Comparison of ENCODE assay signal across 17 cellular contexts in the genomic region with DNA sequence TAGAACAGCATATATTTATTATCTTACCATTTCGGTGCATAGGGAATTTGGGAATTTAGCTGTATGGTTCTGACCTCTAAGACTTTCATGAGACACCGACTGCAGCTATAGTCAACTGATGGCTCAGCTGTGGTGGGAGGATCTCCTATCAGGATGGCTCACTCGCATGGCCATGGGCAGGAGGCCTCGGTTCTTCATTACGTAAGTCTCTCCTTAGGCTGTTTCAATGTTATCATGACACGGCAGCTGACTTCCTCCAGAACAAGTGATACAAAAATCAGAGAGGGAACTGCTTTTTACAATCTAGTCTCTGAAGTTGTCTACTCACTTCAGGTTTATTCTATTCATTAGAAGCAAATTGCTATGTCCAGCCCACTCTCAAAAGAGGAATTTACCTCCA. TPM values are rescaled to one million over a fixed set of nuclear protein-coding genes. Genes with fewer than 3 reads are reported as not detected.
"Had no signal": no experiment of that assay in that cellular context is flagged by ENCODE, and none has a peak within 500 bp of the region (broad histone marks: within the 10 kb centered on the region; RNA-seq: fewer than 3 reads in every experiment).

No MANE protein-coding gene starts in this region.

- H3K27me3 ChIP-seq: esophagus muscularis mucosa had no signal

- H3K9me3 ChIP-seq: psoas muscle had no signal

- H3K4me3 ChIP-seq: dorsolateral prefrontal cortex, esophagus muscularis mucosa, psoas muscle, tibial nerve had no signal

- DNase-seq: activated CD4-positive, alpha-beta T cell treated with anti-CD3 and anti-CD28 coated beads for 4 hours; activated CD8-positive, alpha-beta memory T cell treated with anti-CD3 and anti-CD28 coated beads, Interleukin-2, amount 50 U/mL, for 4 hours; activated CD8-positive, alpha-beta T cell treated with anti-CD3 and anti-CD28 coated beads for 36 hours; dorsolateral prefrontal cortex; foreskin fibroblast; psoas muscle; stimulated activated CD4-positive, alpha-beta T cell treated with anti-CD3 and anti-CD28 coated beads, Interleukin-2, amount 100 ng/mL, for 24 hours; stimulated activated naive B cell treated with anti-CD40 and anti-IgM and Interleukin-4, amounts not matched to agents 10 μg/mL and 1 μg/mL and 100 μg/mL, for 72 hours; T-helper 17 cell had no signal

- H3K36me3 ChIP-seq: esophagus muscularis mucosa, tibial nerve had no signal

- ATAC-seq: activated CD8-positive, alpha-beta T cell treated with anti-CD3 and anti-CD28 coated beads for 36 hours; natural killer cell treated with Interleukin-12 subunit alpha and Interleukin-12 subunit beta and Interleukin-15 and Interleukin-18, amount 100 ng/mL, for 72 hours; psoas muscle; sciatic nerve; stimulated activated naive B cell treated with anti-CD40 and anti-IgM and Interleukin-4, amounts not matched to agents 10 μg/mL and 1 μg/mL and 100 μg/mL, for 72 hours; T-helper 17 cell had no signal

- H3K4me1 ChIP-seq: esophagus muscularis mucosa, psoas muscle, tibial nerve had no signal

- H3K27ac ChIP-seq: dorsolateral prefrontal cortex, esophagus muscularis mucosa, psoas muscle, tibial nerve, VCaP had no signal

RNA-seq across cellular contexts. Expression of a gene that starts 13.3 kb away (rescaled TPM):
- total RNA-seq: activated CD8-positive, alpha-beta T cell treated with anti-CD3 and anti-CD28 coated beads for 36 hours; astrocyte; natural killer cell treated with Interleukin-12 subunit alpha and Interleukin-12 subunit beta and Interleukin-15 and Interleukin-18, amount 100 ng/mL, for 72 hours; omental fat pad; sciatic nerve; subcutaneous adipose tissue; tibial nerve had no signal
